24 cellular contexts compared by ENCODE assay signal in genomic region chr6:53328375-53328774, GRCh38. TPM values are rescaled to one million over a fixed set of nuclear protein-coding genes. Genes with fewer than 3 reads are reported as not detected.
DNase-seq lines count a peak whose midpoint lies in the region; ATAC-seq and TF ChIP-seq lines count a peak whose summit lies in the region.
"Had no signal": no experiment of that assay in that cellular context is flagged by ENCODE, and none has a peak within 500 bp of the region (broad histone marks: within the 10 kb centered on the region; RNA-seq: fewer than 3 reads in every experiment).

No MANE protein-coding gene starts in this region.

- no peak for DNase-seq in activated CD8-positive, alpha-beta memory T cell treated with anti-CD3 and anti-CD28 coated beads, Interleukin-2, amount 10 ng/mL, durations not matched to agents 7 days and 5 days
- DNase-seq in activated CD8-positive, alpha-beta memory T cell treated with anti-CD3 and anti-CD28 coated beads, Interleukin-2, amount 50 U/mL, for 48 hours = no peak
- DNase-seq in OCI-LY7 (ENCODE audit: low spot score) (no peak), NCI-H748 treated with DMSO at 0.1 percent for 48 hours (lab: John Stamatoyannopoulos, UW) (no peak), T-helper 9 cell (no peak), progenitor cell of endocrine pancreas (ENCODE audit: low spot score, unreplicated experiment) (no peak)
- no peak for DNase-seq in effector memory CD8-positive, alpha-beta T cell
- no peak for DNase-seq in stimulated activated naive B cell treated with anti-CD40 and anti-IgM and Interleukin-4, amounts not matched to agents 10 μg/mL and 1 μg/mL and 100 μg/mL, for 72 hours
- DNase-seq: activated CD8-positive, alpha-beta memory T cell treated with anti-CD3 and anti-CD28 coated beads for 24 hours; activated effector memory CD4-positive, alpha-beta T cell treated with anti-CD3 and anti-CD28 coated beads, Interleukin-2, amount 50 U/mL, for 16 hours; aorta; cerebellar nuclear complex; DMS53; effector CD8-positive, alpha-beta T cell; heart left ventricle; MG63; NCI-H187; Right ventricle myocardium superior; stimulated activated CD4-positive, alpha-beta T cell treated with anti-CD3 and anti-CD28 coated beads, Interleukin-4, amount 100 ng/mL, for 1 hour; WERI-Rb-1 had no signal

- POLR2A ChIA-PET in OCI-LY7 (lab: Charles Lee) = interaction anchor here (0.8 to 2.2 kb wide), 9 partner anchors 10 to 230 kb away, joined by 3 to 17 read pairs (median 7); no protein-coding TSS in a partner anchor

- H3K27me3 Mint-ChIP-seq in activated CD8-positive, alpha-beta memory T cell treated with anti-CD3 and anti-CD28 coated beads, Interleukin-2, amount 10 ng/mL, durations not matched to agents 7 days and 5 days = no peaks in the 10 kb centered on the region
- no peaks in the 10 kb centered on the region for H3K27me3 Mint-ChIP-seq in effector memory CD8-positive, alpha-beta T cell
- no peaks in the 10 kb centered on the region for H3K27me3 Mint-ChIP-seq in stimulated activated naive B cell treated with anti-CD40 and anti-IgM and Interleukin-4, amounts not matched to agents 10 μg/mL and 1 μg/mL and 100 μg/mL, for 72 hours
- no peaks in the 10 kb centered on the region for H3K27me3 Mint-ChIP-seq in progenitor cell of endocrine pancreas

- intact Hi-C loops in OCI-LY7 (cut with micrococcal nuclease; ENCODE audit: unreplicated experiment) = no loop called here

- peaks cover 53% of the 10 kb centered on the region for H3K4me1 Mint-ChIP-seq in activated CD8-positive, alpha-beta memory T cell treated with anti-CD3 and anti-CD28 coated beads, Interleukin-2, amount 10 ng/mL, durations not matched to agents 7 days and 5 days
- peaks cover 59 to 68% of the 10 kb centered on the region in 2 donors for H3K4me1 Mint-ChIP-seq in effector memory CD8-positive, alpha-beta T cell (ENCODE audit: low read depth in 2 of 2)
- H3K4me1 Mint-ChIP-seq in stimulated activated naive B cell treated with anti-CD40 and anti-IgM and Interleukin-4, amounts not matched to agents 10 μg/mL and 1 μg/mL and 100 μg/mL, for 72 hours = peaks cover 51 to 78% of the 10 kb centered on the region in 2 donors
- H3K4me1 Mint-ChIP-seq in progenitor cell of endocrine pancreas (ENCODE audit: low read depth) = peaks cover 5% of the 10 kb centered on the region

- ATAC-seq in activated CD8-positive, alpha-beta memory T cell treated with anti-CD3 and anti-CD28 coated beads, Interleukin-2, amount 10 ng/mL, durations not matched to agents 7 days and 5 days = no peak
- no peak for ATAC-seq in effector memory CD8-positive, alpha-beta T cell (replicated peaks)
- ATAC-seq in stimulated activated naive B cell treated with anti-CD40 and anti-IgM and Interleukin-4, amounts not matched to agents 10 μg/mL and 1 μg/mL and 100 μg/mL, for 72 hours (replicated peaks) = no peak
- ATAC-seq: heart left ventricle had no signal

- CTCF ChIA-PET in activated CD8-positive, alpha-beta memory T cell treated with anti-CD3 and anti-CD28 coated beads, Interleukin-2, amount 10 ng/mL, durations not matched to agents 7 days and 5 days (lab: Charles Lee) = interaction anchor here (0.8 to 2.2 kb wide), 4 partner anchors 11 to 83 kb away, joined by 3 to 4 read pairs (median 4); no protein-coding TSS in a partner anchor
- CTCF ChIA-PET in OCI-LY7 (lab: Charles Lee; ENCODE audit: unreplicated experiment) = no interaction called here

- peak overlapping the region; percentile 27 for H3K4me2 ChIP-seq in OCI-LY7 (ENCODE audit: low read length)

- H3K36me3 ChIP-seq in OCI-LY7 (ENCODE audit: insufficient read depth, low read length) = peaks cover 50% of the 10 kb centered on the region

- TF ChIP-seq CTCF in OCI-LY7 (conservative IDR thresholded peaks at IDR 0.05; ENCODE audit: low read length) (no peak), progenitor cell of endocrine pancreas (IDR thresholded peaks at IDR 0.05; ENCODE audit: unreplicated experiment) (no peak)

- no peaks in the 10 kb centered on the region for H3K9me3 Mint-ChIP-seq in activated CD8-positive, alpha-beta memory T cell treated with anti-CD3 and anti-CD28 coated beads, Interleukin-2, amount 10 ng/mL, durations not matched to agents 7 days and 5 days (ENCODE audit: low read depth)
- H3K9me3 Mint-ChIP-seq in effector memory CD8-positive, alpha-beta T cell = no peaks in the 10 kb centered on the region
- peaks cover 0 to 2% of the 10 kb centered on the region in 2 donors for H3K9me3 Mint-ChIP-seq in stimulated activated naive B cell treated with anti-CD40 and anti-IgM and Interleukin-4, amounts not matched to agents 10 μg/mL and 1 μg/mL and 100 μg/mL, for 72 hours
- no peaks in the 10 kb centered on the region for H3K9me3 Mint-ChIP-seq in progenitor cell of endocrine pancreas (ENCODE audit: low read depth)
- H3K9me3 Mint-ChIP-seq: T-helper 1 cell treated with Interleukin-12 subunit alpha and Interleukin-12 subunit beta and Interleukin-4 antibody, amounts not matched to agents 30 μg/mL and 1 μg/mL, for 36 hours had no signal

- peaks cover 19% of the 10 kb centered on the region for H3K9me3 ChIP-seq in OCI-LY7 (ENCODE audit: low read length)
- H3K9me3 ChIP-seq: heart left ventricle, MG63 had no signal

- H3K27ac ChIP-seq in OCI-LY7 (ENCODE audit: low read depth, low read length, poor library complexity, severe bottlenecking) = no peak overlapping the region
- H3K27ac ChIP-seq: C4-2B, skin epidermis, WERI-Rb-1 had no signal

- no peak overlapping the region for H3K4me3 Mint-ChIP-seq in activated CD8-positive, alpha-beta memory T cell treated with anti-CD3 and anti-CD28 coated beads, Interleukin-2, amount 10 ng/mL, durations not matched to agents 7 days and 5 days
- peak overlapping the region in 1 of 2 donors; percentile 31 for H3K4me3 Mint-ChIP-seq in effector memory CD8-positive, alpha-beta T cell
- no peak overlapping the region for H3K4me3 Mint-ChIP-seq in stimulated activated naive B cell treated with anti-CD40 and anti-IgM and Interleukin-4, amounts not matched to agents 10 μg/mL and 1 μg/mL and 100 μg/mL, for 72 hours
- no peak overlapping the region for H3K4me3 Mint-ChIP-seq in progenitor cell of endocrine pancreas (ENCODE audit: low read depth)
- H3K4me3 Mint-ChIP-seq: T-helper 1 cell treated with Interleukin-12 subunit alpha and Interleukin-12 subunit beta and Interleukin-4 antibody, amounts not matched to agents 30 μg/mL and 1 μg/mL, for 36 hours had no signal

- H2AFZ ChIP-seq in OCI-LY7 (ENCODE audit: low read length) = no peak overlapping the region

- peaks cover 46% of the 10 kb centered on the region for H3K4me1 ChIP-seq in OCI-LY7 (ENCODE audit: insufficient read depth, low read length, poor library complexity, severe bottlenecking)

- no TSS peak for BruUV-seq in OCI-LY7 (replicated peaks; lab: Mats Ljungman, UMichigan)

- H3K36me3 Mint-ChIP-seq in activated CD8-positive, alpha-beta memory T cell treated with anti-CD3 and anti-CD28 coated beads, Interleukin-2, amount 10 ng/mL, durations not matched to agents 7 days and 5 days = peaks cover 45% of the 10 kb centered on the region
- peaks cover 56% of the 10 kb centered on the region for H3K36me3 Mint-ChIP-seq in effector memory CD8-positive, alpha-beta T cell (ENCODE audit: insufficient read depth)
- H3K36me3 Mint-ChIP-seq in stimulated activated naive B cell treated with anti-CD40 and anti-IgM and Interleukin-4, amounts not matched to agents 10 μg/mL and 1 μg/mL and 100 μg/mL, for 72 hours = peaks cover 39 to 53% of the 10 kb centered on the region in 2 donors
- H3K36me3 Mint-ChIP-seq in progenitor cell of endocrine pancreas (ENCODE audit: insufficient read depth) = peaks cover 1% of the 10 kb centered on the region

- H3K9me2 ChIP-seq in OCI-LY7 (ENCODE audit: insufficient read depth, low read length) = no peaks in the 10 kb centered on the region

- peak overlapping the region; percentile 11 for H3K27ac Mint-ChIP-seq in activated CD8-positive, alpha-beta memory T cell treated with anti-CD3 and anti-CD28 coated beads, Interleukin-2, amount 10 ng/mL, durations not matched to agents 7 days and 5 days
- peak overlapping the region; percentile 45 to 78 for H3K27ac Mint-ChIP-seq in effector memory CD8-positive, alpha-beta T cell
- peak overlapping the region; percentile 51 for H3K27ac Mint-ChIP-seq in stimulated activated naive B cell treated with anti-CD40 and anti-IgM and Interleukin-4, amounts not matched to agents 10 μg/mL and 1 μg/mL and 100 μg/mL, for 72 hours
- no peak overlapping the region for H3K27ac Mint-ChIP-seq in progenitor cell of endocrine pancreas
- H3K27ac Mint-ChIP-seq: T-helper 1 cell treated with Interleukin-12 subunit alpha and Interleukin-12 subunit beta and Interleukin-4 antibody, amounts not matched to agents 30 μg/mL and 1 μg/mL, for 36 hours had no signal

- H3K79me2 ChIP-seq in OCI-LY7 (ENCODE audit: insufficient read depth, low read depth, low read length) = peaks cover 100% of the 10 kb centered on the region

- H3K4me3 ChIP-seq in OCI-LY7 (ENCODE audit: low read depth, low read length, poor library complexity, severe bottlenecking) = no peak overlapping the region
- H3K4me3 ChIP-seq: heart left ventricle, lung, MG63, skin epidermis had no signal

- peaks cover 15% of the 10 kb centered on the region for H4K20me1 ChIP-seq in OCI-LY7 (ENCODE audit: insufficient read depth, low read length)

RNA-seq across cellular contexts. Expression of gene ELOVL5, which starts 20.4 kb away (rescaled TPM):
- total RNA-seq in activated CD8-positive, alpha-beta memory T cell treated with anti-CD3 and anti-CD28 coated beads, Interleukin-2, amount 10 ng/mL, durations not matched to agents 7 days and 5 days = 100 to 1,000 TPM; 113 to 117 TPM
- 65.4 and 66.8 TPM in 2 replicates for total RNA-seq in OCI-LY7 (2014; rRNA removed; shearing (Covaris generic))
- total RNA-seq in OCI-LY7 (2022) = 97.1 and 107 TPM in 2 replicates
- total RNA-seq in progenitor cell of endocrine pancreas = 67.1 and 74.4 TPM in 2 replicates
